ENCODE assay signal across 24 cellular contexts in the genomic region with DNA sequence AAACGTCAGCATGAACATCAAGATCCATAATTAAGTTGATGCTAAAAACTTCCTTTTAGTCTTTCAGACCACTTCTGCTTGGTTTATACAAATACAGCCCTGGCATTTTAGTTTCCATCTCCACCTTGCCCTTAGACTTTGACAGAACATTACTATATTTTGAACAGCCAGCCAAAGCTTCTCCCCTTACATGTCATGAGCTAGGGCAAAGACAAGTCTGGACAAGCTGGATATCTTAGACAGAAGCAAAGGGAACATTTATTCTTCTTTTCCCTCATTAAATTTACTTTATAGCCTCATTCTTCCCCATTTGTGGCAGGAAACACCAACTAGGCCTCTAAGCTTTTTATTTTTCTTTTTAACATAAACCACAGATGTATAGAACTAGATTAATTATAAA.
"Had no signal": no experiment of that assay in that cellular context is flagged by ENCODE, and none has a peak within 500 bp of the region (broad histone marks: within the 10 kb centered on the region; RNA-seq: fewer than 3 reads in every experiment).

No MANE protein-coding gene starts in this region.

- H3K4me1 Mint-ChIP-seq: activated CD4-positive, alpha-beta T cell treated with anti-CD3 and anti-CD28 coated beads for 36 hours; activated naive CD8-positive, alpha-beta T cell treated with anti-CD3 and anti-CD28 coated beads, Interleukin-2, amount 10 ng/mL, durations not matched to agents 7 days and 5 days had no signal

- DNase-seq: activated CD4-positive, alpha-beta T cell treated with anti-CD3 and anti-CD28 coated beads for 36 hours; activated CD4-positive, CD25-positive, alpha-beta regulatory T cell; activated CD8-positive, alpha-beta memory T cell treated with anti-CD3 and anti-CD28 coated beads, Interleukin-2, amount 50 U/mL, for 48 hours; activated CD8-positive, alpha-beta T cell treated with anti-CD3 and anti-CD28 coated beads, Interleukin-2, amount 10 ng/mL, durations not matched to agents 7 days and 5 days; activated naive CD4-positive, alpha-beta T cell treated with anti-CD3 and anti-CD28 coated beads, Interleukin-2, amount 50 U/mL, for 16 hours; activated naive CD8-positive, alpha-beta T cell treated with anti-CD3 and anti-CD28 coated beads, Interleukin-2, amount 10 ng/mL, durations not matched to agents 7 days and 5 days; activated T-cell treated with anti-CD3 and anti-CD28 coated beads, Interleukin-2, amount 50 U/mL, for 1 hour; adrenal gland; anterior cingulate cortex; central memory CD4-positive, alpha-beta T cell; KG1; NCI-H1092; NCI-H1417; NCI-H1930; NCI-H345; NCI-H510A; NCI-H526 treated with DMSO at 0.1 percent for 48 hours; NCI-H82; Right ventricle myocardium superior; RPMI8226; SJCRH30; SK-N-SH; T-helper 1 cell had no signal

- H3K36me3 Mint-ChIP-seq: activated naive CD8-positive, alpha-beta T cell treated with anti-CD3 and anti-CD28 coated beads, Interleukin-2, amount 10 ng/mL, durations not matched to agents 7 days and 5 days had no signal

- H3K27me3 Mint-ChIP-seq: activated naive CD8-positive, alpha-beta T cell treated with anti-CD3 and anti-CD28 coated beads, Interleukin-2, amount 10 ng/mL, durations not matched to agents 7 days and 5 days had no signal

- H3K4me3 Mint-ChIP-seq: activated CD4-positive, alpha-beta T cell treated with anti-CD3 and anti-CD28 coated beads for 36 hours; activated CD8-positive, alpha-beta T cell treated with anti-CD3 and anti-CD28 coated beads, Interleukin-2, amount 10 ng/mL, durations not matched to agents 7 days and 5 days; activated naive CD8-positive, alpha-beta T cell treated with anti-CD3 and anti-CD28 coated beads, Interleukin-2, amount 10 ng/mL, durations not matched to agents 7 days and 5 days had no signal

- ATAC-seq: activated CD4-positive, alpha-beta T cell treated with anti-CD3 and anti-CD28 coated beads for 36 hours; activated CD8-positive, alpha-beta T cell treated with anti-CD3 and anti-CD28 coated beads, Interleukin-2, amount 10 ng/mL, durations not matched to agents 7 days and 5 days; Panc1 had no signal

- H3K27ac Mint-ChIP-seq: activated CD4-positive, alpha-beta T cell treated with anti-CD3 and anti-CD28 coated beads for 36 hours; activated CD8-positive, alpha-beta T cell treated with anti-CD3 and anti-CD28 coated beads, Interleukin-2, amount 10 ng/mL, durations not matched to agents 7 days and 5 days; activated naive CD8-positive, alpha-beta T cell treated with anti-CD3 and anti-CD28 coated beads, Interleukin-2, amount 10 ng/mL, durations not matched to agents 7 days and 5 days had no signal

- H3K9me3 Mint-ChIP-seq: activated naive CD8-positive, alpha-beta T cell treated with anti-CD3 and anti-CD28 coated beads, Interleukin-2, amount 10 ng/mL, durations not matched to agents 7 days and 5 days had no signal
